8 cellular contexts compared by ENCODE assay signal in the genomic region with DNA sequence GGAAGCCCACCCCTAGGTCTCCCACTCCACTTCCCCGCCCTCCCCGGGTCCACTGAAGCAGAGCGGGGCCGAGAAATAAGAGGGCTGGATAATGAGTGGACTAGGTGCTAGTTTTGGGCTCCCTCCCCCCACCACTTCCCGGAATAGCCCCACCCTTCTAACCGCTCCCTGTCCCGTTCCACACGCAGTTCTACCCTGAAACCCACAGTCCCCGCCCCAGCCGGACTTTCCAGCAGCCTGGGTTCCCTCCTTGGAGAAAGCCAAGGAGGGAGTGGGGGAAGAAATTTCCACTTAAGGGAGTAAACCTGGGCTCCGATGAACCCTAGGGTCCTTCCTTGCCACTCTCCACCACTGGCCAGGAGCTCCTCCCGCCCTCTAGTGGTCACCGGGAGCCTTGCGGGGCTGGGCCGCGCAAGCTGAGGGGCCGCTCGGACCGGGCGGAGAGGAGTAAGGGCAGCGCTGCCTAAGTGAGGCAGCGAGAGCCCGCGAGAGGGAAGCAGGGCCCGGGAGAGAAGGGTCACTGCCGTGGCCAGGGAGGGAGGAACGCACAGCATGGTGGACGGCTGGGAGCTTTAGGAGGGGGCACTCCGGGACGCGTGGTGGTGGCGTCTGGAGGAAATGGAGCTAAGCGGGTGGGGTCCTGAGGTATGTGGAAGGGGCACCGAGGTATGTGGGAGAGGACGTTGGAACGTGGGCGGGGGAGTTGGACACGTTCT. TPM values are rescaled to one million over a fixed set of nuclear protein-coding genes. Genes with fewer than 3 reads are reported as not detected.
DNase-seq lines count a peak whose midpoint lies in the region; ATAC-seq, FAIRE-seq and TF ChIP-seq lines count a peak whose summit lies in the region.

No MANE protein-coding gene starts in this region.

- WGBS in A549 (ENCODE audit: missing lambda C conversion rate) = 1% methylated on average over 36 of the region's 38 CpGs

- H3K36me3 ChIP-seq in kidney epithelial cell (ENCODE audit: control insufficient read depth, insufficient read depth, low read length) = peaks cover 7% of the 10 kb centered on the region

- TF ChIP-seq CTCF in A549 (IDR thresholded peaks at IDR 0.05) (peak; percentile 95), kidney epithelial cell (IDR thresholded peaks at IDR 0.05; ENCODE audit: insufficient read depth, low read length, poor library complexity, severe bottlenecking) (peak; percentile 99)

- peak overlapping the region; percentile 84 to 96 for H3K27ac ChIP-seq in A549

- peak; percentile 76 to 90 for ATAC-seq in A549
- peak; percentile 61 for ATAC-seq in HG03135 (IDR thresholded peaks at IDR 0.05; ENCODE audit: unreplicated experiment)

- CTCF ChIA-PET in A549 (lab: Yijun Ruan, JAX) = interaction anchor here (0.5 to 6.4 kb wide), 29 partner anchors 9 to 457 kb away, joined by 3 to 176 read pairs (median 4); partner anchors contain the start of genes ADAM15, KRTCAP2, MTX1 and THBS3

- H3K4me3 ChIP-seq in A549 (peak overlapping the region; percentile 79), kidney epithelial cell (ENCODE audit: low read depth, low read length) (peak overlapping the region; percentile 55)

- peaks cover 22% of the 10 kb centered on the region for H3K4me1 ChIP-seq in A549

- TF ChIP-seq POLR2A in A549 (IDR thresholded peaks at IDR 0.05; ENCODE audit: low read length) = peak; percentile 49; the same call in 1 of the 2 replicates

- H3K9me3 ChIP-seq in A549 = no peaks in the 10 kb centered on the region

- no peak for TF ChIP-seq EP300 in A549 (IDR thresholded peaks at IDR 0.05)

- DNase-seq in A549 (ENCODE audit: low read depth in 1 of 2, low spot score in 1 of 2) (peak; percentile 84 to 93), GM18507 (ENCODE audit: extremely low spot score, insufficient read length, low read depth) (peak; percentile 69), NCI-H2227 treated with DMSO at 0.1 percent for 48 hours (lab: John Stamatoyannopoulos, UW) (peak; percentile 86), cerebellar cortex (ENCODE audit: low spot score) (peak; percentile 81), kidney epithelial cell (ENCODE audit: low read depth) (no peak)
- peak; percentile 44 for DNase-seq in activated CD4-positive, CD25-positive, alpha-beta regulatory T cell treated with anti-CD3 and anti-CD28 coated beads, Interleukin-2, amount 50 U/mL, for 16 hours (ENCODE audit: low read depth, low spot score)
- peak; percentile 93 for DNase-seq in stimulated activated CD4-positive, alpha-beta T cell treated with anti-CD3 and anti-CD28 coated beads, Interleukin-15, amount 100 ng/mL, for 24 hours

- peak overlapping the region; percentile 94 for H3K4me2 ChIP-seq in A549

- TF ChIP-seq RAD21 in A549 (conservative IDR thresholded peaks at IDR 0.05 in 1 of 2, IDR thresholded peaks at IDR 0.05 in 1 of 2) = peak; percentile 59 to 64; a peak in 4 of 5 replicates

- FAIRE-seq in A549 (lab: Jason Lieb, UNC) = no peak
- FAIRE-seq in GM18507 (lab: Jason Lieb, UNC) = peak; percentile 81

- H3K27me3 ChIP-seq in kidney epithelial cell (ENCODE audit: control insufficient read depth, insufficient read depth, low read length) = no peaks in the 10 kb centered on the region

- POLR2A ChIA-PET in A549 (lab: Yijun Ruan, JAX) = interaction anchor here (0.8 to 3.1 kb wide), 11 partner anchors 9 to 124 kb away, joined by 3 to 54 read pairs (median 9); partner anchors contain the start of genes KRTCAP2, MTX1, SCAMP3 and THBS3

TF ChIP-seq in A549, 52 proteins besides CTCF, POLR2A, EP300 and RAD21 (continues in another document):
- TF ChIP-seq, protein P1, sequence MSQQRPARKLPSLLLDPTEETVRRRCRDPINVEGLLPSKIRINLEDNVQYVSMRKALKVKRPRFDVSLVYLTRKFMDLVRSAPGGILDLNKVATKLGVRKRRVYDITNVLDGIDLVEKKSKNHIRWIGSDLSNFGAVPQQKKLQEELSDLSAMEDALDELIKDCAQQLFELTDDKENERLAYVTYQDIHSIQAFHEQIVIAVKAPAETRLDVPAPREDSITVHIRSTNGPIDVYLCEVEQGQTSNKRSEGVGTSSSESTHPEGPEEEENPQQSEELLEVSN (IDR thresholded peaks at IDR 0.05; ENCODE audit: borderline replicate concordance, low read depth) = peak; percentile 31; the same call in 1 of the 2 replicates
- TF ChIP-seq HOXB5 (CRISPR knock-in tag; IDR thresholded peaks at IDR 0.05) (no peak; the same call in 1 of the 2 replicates), ZSCAN20 (CRISPR knock-in tag; IDR thresholded peaks at IDR 0.05) (no peak), RCOR1 (IDR thresholded peaks at IDR 0.05; ENCODE audit: low read depth, low read length) (no peak), GATA3 (IDR thresholded peaks at IDR 0.05; ENCODE audit: borderline replicate concordance) (no peak), CHD2 (IDR thresholded peaks at IDR 0.05; ENCODE audit: low read length, partially characterized antibody) (peak; percentile 49), MYC (IDR thresholded peaks at IDR 0.05; ENCODE audit: borderline replicate concordance, low read length) (no peak), HDAC2 (IDR thresholded peaks at IDR 0.05) (0 out of 2 replicates have a peak, but pooled peaks have one; percentile 12), ZFP36 (IDR thresholded peaks at IDR 0.05; ENCODE audit: borderline replicate concordance, partially characterized antibody) (no peak), CEBPB (IDR thresholded peaks at IDR 0.05) (no peak), POLR2AphosphoS2 (conservative IDR thresholded peaks at IDR 0.05; ENCODE audit: low read length) (no peak), SMC3 (IDR thresholded peaks at IDR 0.05) (peak; percentile 64), EHF (CRISPR knock-in tag; IDR thresholded peaks at IDR 0.05) (no peak), ESRRA (IDR thresholded peaks at IDR 0.05; ENCODE audit: borderline replicate concordance, low read length) (no peak), KDM5A (IDR thresholded peaks at IDR 0.05) (no peak), NPAS2 (CRISPR knock-in tag; IDR thresholded peaks at IDR 0.05; ENCODE audit: borderline replicate concordance) (no peak), SREBF2 (IDR thresholded peaks at IDR 0.05) (no peak)
- TF ChIP-seq, protein P2, sequence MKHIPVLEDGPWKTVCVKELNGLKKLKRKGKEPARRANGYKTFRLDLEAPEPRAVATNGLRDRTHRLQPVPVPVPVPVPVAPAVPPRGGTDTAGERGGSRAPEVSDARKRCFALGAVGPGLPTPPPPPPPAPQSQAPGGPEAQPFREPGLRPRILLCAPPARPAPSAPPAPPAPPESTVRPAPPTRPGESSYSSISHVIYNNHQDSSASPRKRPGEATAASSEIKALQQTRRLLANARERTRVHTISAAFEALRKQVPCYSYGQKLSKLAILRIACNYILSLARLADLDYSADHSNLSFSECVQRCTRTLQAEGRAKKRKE (CRISPR knock-in tag; IDR thresholded peaks at IDR 0.05; ENCODE audit: low read depth) = no peak; the same call in 1 of the 2 replicates
- TF ChIP-seq, protein P3, sequence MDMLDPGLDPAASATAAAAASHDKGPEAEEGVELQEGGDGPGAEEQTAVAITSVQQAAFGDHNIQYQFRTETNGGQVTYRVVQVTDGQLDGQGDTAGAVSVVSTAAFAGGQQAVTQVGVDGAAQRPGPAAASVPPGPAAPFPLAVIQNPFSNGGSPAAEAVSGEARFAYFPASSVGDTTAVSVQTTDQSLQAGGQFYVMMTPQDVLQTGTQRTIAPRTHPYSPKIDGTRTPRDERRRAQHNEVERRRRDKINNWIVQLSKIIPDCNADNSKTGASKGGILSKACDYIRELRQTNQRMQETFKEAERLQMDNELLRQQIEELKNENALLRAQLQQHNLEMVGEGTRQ (IDR thresholded peaks at IDR 0.05) = no peak

RNA-seq across cellular contexts. Expression of gene THBS3, which starts 14.3 kb away (rescaled TPM):
- polyA plus RNA-seq in A549 (2011; rRNA removed) (13.8 and 16.2 TPM in 2 replicates), A549 (2017; fragmentation: RNase III; extraction: RNeasy Plus Mini Kit Qiagen cat#74134 plus additional on column Dnase treatment) (8.9 to 14.2 TPM (median 12.1 TPM) in 3 replicates)
- polyA plus RNA-seq in A549 (2012; cell fraction: cytosol; rRNA removed) = 9.7 and 10.3 TPM in 2 replicates
- polyA plus RNA-seq in A549 (2012; cell fraction: nucleus; rRNA removed) = 70.1 and 72.7 TPM in 2 replicates
- 19.8 and 23.0 TPM in 2 replicates for polyA minus RNA-seq in A549 (2011; rRNA and poly(A)+ RNA removed)
- 51.5 and 58.1 TPM in 2 replicates for total RNA-seq in kidney epithelial cell

RNA-seq across cellular contexts. Expression of gene MTX1, which starts 15.1 kb away (rescaled TPM):
- 53.4 and 73.9 TPM in 2 replicates for polyA plus RNA-seq in A549 (2011; rRNA removed)
- 113 and 130 TPM in 2 replicates for polyA plus RNA-seq in A549 (2012; cell fraction: cytosol; rRNA removed)
- polyA plus RNA-seq in A549 (2012; cell fraction: nucleus; rRNA removed) = 143 and 156 TPM in 2 replicates
- 64.5 to 67.2 TPM (median 67.1 TPM) in 3 replicates for polyA plus RNA-seq in A549 (2017; fragmentation: RNase III; extraction: RNeasy Plus Mini Kit Qiagen cat#74134 plus additional on column Dnase treatment)
- polyA minus RNA-seq in A549 (2011; rRNA and poly(A)+ RNA removed) = 60.0 and 63.1 TPM in 2 replicates
- total RNA-seq in kidney epithelial cell = 79.3 and 84.3 TPM in 2 replicates

RNA-seq across cellular contexts. Expression of gene TRIM46, which starts 19.8 kb away (rescaled TPM):
- polyA plus RNA-seq in A549 (2011; rRNA removed) (1.1 and 1.5 TPM in 2 replicates), A549 (2017; fragmentation: RNase III; extraction: RNeasy Plus Mini Kit Qiagen cat#74134 plus additional on column Dnase treatment) (1.7 to 2.8 TPM (median 2.7 TPM) in 3 replicates)
- polyA plus RNA-seq in A549 (2012; cell fraction: cytosol; rRNA removed) = 1.9 and 2.3 TPM in 2 replicates
- 7.7 and 11.0 TPM in 2 replicates for polyA plus RNA-seq in A549 (2012; cell fraction: nucleus; rRNA removed)
- polyA minus RNA-seq in A549 (2011; rRNA and poly(A)+ RNA removed) = 1.3 and 1.9 TPM in 2 replicates
- 7.1 and 9.1 TPM in 2 replicates for total RNA-seq in kidney epithelial cell

RNA-seq across cellular contexts. Expression of gene KRTCAP2, which starts 20.3 kb away (rescaled TPM):
- polyA plus RNA-seq in A549 (2011; rRNA removed) = 154 and 227 TPM in 2 replicates
- 242 and 259 TPM in 2 replicates for polyA plus RNA-seq in A549 (2012; cell fraction: cytosol; rRNA removed)
- polyA plus RNA-seq in A549 (2012; cell fraction: nucleus; rRNA removed) = 210 and 274 TPM in 2 replicates
- 216 to 218 TPM (median 217 TPM) in 3 replicates for polyA plus RNA-seq in A549 (2017; fragmentation: RNase III; extraction: RNeasy Plus Mini Kit Qiagen cat#74134 plus additional on column Dnase treatment)
- 307 and 312 TPM in 2 replicates for polyA minus RNA-seq in A549 (2011; rRNA and poly(A)+ RNA removed)
- total RNA-seq in kidney epithelial cell = 207 and 241 TPM in 2 replicates

RNA-seq across cellular contexts. Expression of gene DPM3, which starts 53.1 kb away (rescaled TPM):
- polyA plus RNA-seq in A549 (2011; rRNA removed) (22.8 and 33.7 TPM in 2 replicates), A549 (2017; fragmentation: RNase III; extraction: RNeasy Plus Mini Kit Qiagen cat#74134 plus additional on column Dnase treatment) (67.5 to 83.0 TPM (median 80.3 TPM) in 3 replicates)
- polyA plus RNA-seq in A549 (2012; cell fraction: cytosol; rRNA removed) = 252 TPM in 2 replicates
- polyA plus RNA-seq in A549 (2012; cell fraction: nucleus; rRNA removed) = 247 and 265 TPM in 2 replicates
- polyA minus RNA-seq in A549 (2011; rRNA and poly(A)+ RNA removed) = 7.8 and 9.2 TPM in 2 replicates
- total RNA-seq in kidney epithelial cell = 36.4 and 74.9 TPM in 2 replicates
